In the genomic region with DNA sequence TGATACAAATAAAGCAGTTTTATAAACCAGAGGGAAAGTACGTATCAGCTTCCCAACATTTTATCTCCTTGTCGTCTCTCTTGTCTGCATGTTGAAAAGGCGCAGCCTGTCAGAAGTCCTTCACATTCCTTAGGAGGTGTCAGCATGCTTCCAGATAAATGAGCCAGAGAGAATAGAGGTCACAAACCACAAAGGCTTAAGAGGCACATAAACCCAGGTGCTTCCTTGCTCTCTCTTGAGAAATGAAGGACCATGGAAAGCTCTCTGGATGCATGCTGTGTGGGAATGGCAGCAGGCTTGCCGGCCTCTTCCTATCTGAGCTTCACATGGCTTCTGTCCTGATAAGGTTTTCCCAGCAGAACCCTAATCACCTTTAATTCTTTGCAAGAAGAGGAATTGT, we compare ENCODE assay signal across 13 cellular contexts.
"Had no signal": no experiment of that assay in that cellular context is flagged by ENCODE, and none has a peak within 500 bp of the region (broad histone marks: within the 10 kb centered on the region; RNA-seq: fewer than 3 reads in every experiment).

No MANE protein-coding gene starts in this region.

- H3K4me1 ChIP-seq: esophagus muscularis mucosa, left lung, spleen, upper lobe of right lung had no signal

- H3K27ac Mint-ChIP-seq: activated CD4-positive, alpha-beta memory T cell treated with anti-CD3 and anti-CD28 coated beads for 36 hours; activated naive CD4-positive, alpha-beta T cell treated with anti-CD3 and anti-CD28 coated beads, Interleukin-2, amount 50 U/mL, for 24 hours; natural killer cell treated with Interleukin-12 subunit alpha and Interleukin-12 subunit beta and Interleukin-15 and Interleukin-18, amount 100 ng/mL, for 72 hours; stimulated activated naive CD8-positive, alpha-beta T cell treated with anti-CD3 and anti-CD28 coated beads, Interleukin-15, amount 100 ng/mL, for 72 hours had no signal

- H3K4me1 Mint-ChIP-seq: activated naive CD4-positive, alpha-beta T cell treated with anti-CD3 and anti-CD28 coated beads, Interleukin-2, amount 50 U/mL, for 24 hours; stimulated activated naive CD8-positive, alpha-beta T cell treated with anti-CD3 and anti-CD28 coated beads, Interleukin-15, amount 100 ng/mL, for 72 hours had no signal

- DNase-seq: activated CD4-positive, alpha-beta memory T cell treated with anti-CD3 and anti-CD28 coated beads for 36 hours; activated effector memory CD4-positive, alpha-beta T cell treated with anti-CD3 and anti-CD28 coated beads, Interleukin-2, amount 50 U/mL, for 16 hours; activated T-cell treated with anti-CD3 and anti-CD28 coated beads, Interleukin-2, amount 50 U/mL, for 4 hours; amniotic stem cell; dorsolateral prefrontal cortex; left lung; mammary epithelial cell; spleen; stimulated activated naive CD8-positive, alpha-beta T cell treated with anti-CD3 and anti-CD28 coated beads, Interleukin-15, amount 100 ng/mL, for 72 hours; upper lobe of right lung had no signal

- ATAC-seq: activated T-cell treated with anti-CD3 and anti-CD28 coated beads, Interleukin-2, amount 50 U/mL, for 4 hours; left lung; natural killer cell treated with Interleukin-12 subunit alpha and Interleukin-12 subunit beta and Interleukin-15 and Interleukin-18, amount 100 ng/mL, for 72 hours; stimulated activated naive CD8-positive, alpha-beta T cell treated with anti-CD3 and anti-CD28 coated beads, Interleukin-15, amount 100 ng/mL, for 72 hours; upper lobe of right lung had no signal

- H3K4me3 Mint-ChIP-seq: activated CD4-positive, alpha-beta memory T cell treated with anti-CD3 and anti-CD28 coated beads for 36 hours; activated naive CD4-positive, alpha-beta T cell treated with anti-CD3 and anti-CD28 coated beads, Interleukin-2, amount 50 U/mL, for 24 hours; activated T-cell treated with anti-CD3 and anti-CD28 coated beads, Interleukin-2, amount 50 U/mL, for 4 hours; natural killer cell treated with Interleukin-12 subunit alpha and Interleukin-12 subunit beta and Interleukin-15 and Interleukin-18, amount 100 ng/mL, for 72 hours; stimulated activated naive CD8-positive, alpha-beta T cell treated with anti-CD3 and anti-CD28 coated beads, Interleukin-15, amount 100 ng/mL, for 72 hours had no signal

- H3K9me3 Mint-ChIP-seq: activated CD4-positive, alpha-beta memory T cell treated with anti-CD3 and anti-CD28 coated beads for 36 hours; activated naive CD4-positive, alpha-beta T cell treated with anti-CD3 and anti-CD28 coated beads, Interleukin-2, amount 50 U/mL, for 24 hours; activated T-cell treated with anti-CD3 and anti-CD28 coated beads, Interleukin-2, amount 50 U/mL, for 4 hours; stimulated activated naive CD8-positive, alpha-beta T cell treated with anti-CD3 and anti-CD28 coated beads, Interleukin-15, amount 100 ng/mL, for 72 hours had no signal

- H3K27me3 Mint-ChIP-seq: activated CD4-positive, alpha-beta memory T cell treated with anti-CD3 and anti-CD28 coated beads for 36 hours; natural killer cell treated with Interleukin-12 subunit alpha and Interleukin-12 subunit beta and Interleukin-15 and Interleukin-18, amount 100 ng/mL, for 72 hours had no signal

- H3K4me3 ChIP-seq: dorsolateral prefrontal cortex, esophagus muscularis mucosa, left lung, spleen, upper lobe of right lung had no signal

- H3K9me3 ChIP-seq: esophagus muscularis mucosa, left lung, spleen, upper lobe of right lung had no signal

- H3K36me3 ChIP-seq: esophagus muscularis mucosa, left lung, spleen, upper lobe of right lung had no signal

- H3K27ac ChIP-seq: dorsolateral prefrontal cortex, esophagus muscularis mucosa, left lung, spleen, upper lobe of right lung had no signal

- H3K36me3 Mint-ChIP-seq: activated CD4-positive, alpha-beta memory T cell treated with anti-CD3 and anti-CD28 coated beads for 36 hours; activated naive CD4-positive, alpha-beta T cell treated with anti-CD3 and anti-CD28 coated beads, Interleukin-2, amount 50 U/mL, for 24 hours; natural killer cell treated with Interleukin-12 subunit alpha and Interleukin-12 subunit beta and Interleukin-15 and Interleukin-18, amount 100 ng/mL, for 72 hours had no signal

- H3K27me3 ChIP-seq: esophagus muscularis mucosa, left lung, spleen, upper lobe of right lung had no signal
